8 cellular contexts compared by ENCODE assay signal in the genomic region with DNA sequence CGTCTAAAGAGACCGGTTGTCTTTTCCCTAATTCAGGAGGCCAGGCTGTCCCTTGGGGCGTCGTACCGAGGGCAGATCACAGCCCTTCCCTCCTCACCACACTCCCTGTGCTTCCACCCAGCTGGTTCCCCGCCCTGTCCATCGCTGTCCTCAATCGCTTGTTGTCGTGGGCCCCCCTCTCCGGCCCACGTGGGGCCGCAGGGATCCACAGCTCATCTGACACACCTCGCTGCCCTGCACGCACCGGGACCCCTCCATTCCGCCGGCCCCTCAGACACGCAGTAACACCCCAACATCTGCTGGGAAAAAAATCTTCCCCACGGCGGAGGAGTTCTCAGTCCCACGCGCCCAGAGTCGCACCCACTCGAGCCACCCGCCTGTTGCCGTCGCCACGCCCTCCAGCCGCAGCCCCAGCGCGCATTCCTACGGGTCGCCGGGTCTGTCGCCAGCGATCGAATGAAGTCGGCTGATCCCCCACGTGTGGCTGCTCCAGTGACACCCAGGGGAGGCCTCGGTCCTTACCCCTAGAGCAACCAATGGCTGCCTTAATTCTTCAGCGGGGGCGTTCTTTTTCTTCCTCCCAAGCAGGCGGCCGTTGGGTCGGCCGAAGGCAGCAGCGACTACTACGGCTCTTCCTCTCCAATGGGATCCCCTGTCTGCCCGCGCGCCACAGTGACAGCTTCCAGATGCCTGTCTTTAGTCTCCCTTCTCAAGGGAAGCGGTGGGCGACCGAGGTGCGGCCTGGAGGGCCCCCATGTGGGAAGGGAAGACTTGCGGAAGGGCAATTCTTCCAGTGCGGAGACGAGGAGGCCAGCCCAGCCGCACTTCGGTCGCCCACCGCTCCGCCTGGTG. TPM values are rescaled to one million over a fixed set of nuclear protein-coding genes. Genes with fewer than 3 reads are reported as not detected.
DNase-seq lines count a peak whose midpoint lies in the region; ATAC-seq, FAIRE-seq and TF ChIP-seq lines count a peak whose summit lies in the region.

No MANE protein-coding gene starts in this region.

- H3K4me3 ChIP-seq in thyroid gland (replicated peaks in 1 of 3) = peak overlapping the region; percentile 31 to 81 (median 44)

- intact Hi-C loops in thyroid gland (cut with DNase I) = no loop called here

- H3K27ac ChIP-seq in thyroid gland = peak overlapping the region; percentile 87 to 95 (median 91)

- no peak for FAIRE-seq in D721Med (lab: Jason Lieb, UNC)
- no peak for FAIRE-seq in frontal cortex (lab: Jason Lieb, UNC)

- no peaks in the 10 kb centered on the region for H3K27me3 ChIP-seq in thyroid gland

- TF ChIP-seq CTCF in D721Med (IDR thresholded peaks at IDR 0.05; ENCODE audit: insufficient read depth, missing control alignments) (no peak), thyroid gland (IDR thresholded peaks at IDR 0.05) (peak in 1 of 6 experiments; percentile 11)

- H3K4me1 ChIP-seq in thyroid gland = peaks cover 7 to 13% of the 10 kb centered on the region in 2 donors

- no peaks in the 10 kb centered on the region for H3K9me3 ChIP-seq in thyroid gland

- ATAC-seq in GM21381 (IDR thresholded peaks at IDR 0.05; ENCODE audit: unreplicated experiment) = peak; percentile 47

- H3K36me3 ChIP-seq in thyroid gland = no peaks in the 10 kb centered on the region

- DNase-seq in D721Med (ENCODE audit: insufficient read length, low spot score) = peak; percentile 77
- DNase-seq in HT1080 (ENCODE audit: low read depth) = peak; percentile 61
- peak; percentile 7 for DNase-seq in SIG-M5 (lab: John Stamatoyannopoulos, UW)
- peak; percentile 39 for DNase-seq in activated gamma-delta T cell treated with anti-CD3 and anti-CD28 coated beads, Interleukin-2, amount 50 U/mL, for 16 hours (ENCODE audit: low read depth)
- peak; percentile 64 to 76 for DNase-seq in frontal cortex (ENCODE audit: low spot score in 2 of 2)
- peak in 55 of 56 donors; percentile 15 to 86 (median 68) for DNase-seq in nucleus accumbens (lab: John Stamatoyannopoulos, UW)
- DNase-seq in thyroid gland = peak; percentile 88 to 89

- peak in 1 of 2 donors; percentile 56 for TF ChIP-seq POLR2A in thyroid gland (IDR thresholded peaks at IDR 0.05)

- 3 to 7% methylated on average over 21 to 52 of the region's 63 CpGs for WGBS in thyroid gland, 2 donors

RNA-seq across cellular contexts. Expression of gene SEPTIN11, which starts 0.9 kb away (rescaled TPM):
- 134 and 158 TPM in 2 replicates for total RNA-seq in HT1080 (2014; rRNA removed; shearing (Covaris generic))
- 163 and 199 TPM in 2 replicates for polyA plus RNA-seq in HT1080 (2015; cell fraction: cytosol; rRNA removed)
- 157 and 172 TPM in 2 replicates for polyA plus RNA-seq in HT1080 (2015; cell fraction: nucleus; rRNA removed)
- total RNA-seq in frontal cortex (198 TPM), thyroid gland (100 to 1,000 TPM in 1 of 4 donors, 10 to 100 TPM in 3; 39.6 to 207 (median 69.1) TPM)

RNA-seq across cellular contexts. Expression of gene SOWAHB, which starts 50.7 kb away (rescaled TPM):
- 0.03 TPM in 1 of 2 replicates, not detected in the other for total RNA-seq in HT1080 (2014; rRNA removed; shearing (Covaris generic))
- not detected in 2 replicates for polyA plus RNA-seq in HT1080 (2015; cell fraction: cytosol; rRNA removed)
- not detected in 2 replicates for polyA plus RNA-seq in HT1080 (2015; cell fraction: nucleus; rRNA removed)
- total RNA-seq in frontal cortex (2.9 TPM), thyroid gland (1 to 10 TPM; 5.1 to 8.2 (median 6.9) TPM)

Comparison
In these comparisons a context has a peak if more than half of its experiments do, and no peak if none do; other contexts are left out.
1. Peak in every context shown above with its lines: DNase-seq, ATAC-seq, H3K4me3 ChIP-seq and H3K27ac ChIP-seq.
2. DNase-seq: peak in every context shown above with its lines; median percentile 88 in thyroid gland; 77 in D721Med; 70 in frontal cortex; 68 in nucleus accumbens; 61 in HT1080; 39 in activated gamma-delta T cell treated with anti-CD3 and anti-CD28 coated beads, Interleukin-2, amount 50 U/mL, for 16 hours; 7 in SIG-M5.